In genomic region chr3:158702815-158703481, GRCh38 we compare ENCODE assay signal across 18 cellular contexts. TPM values are rescaled to one million over a fixed set of nuclear protein-coding genes. Genes with fewer than 3 reads are reported as not detected.
A peak's percentile ranks its signal among the peaks of the same experiment; 100 is the strongest.
DNase-seq lines count a peak whose midpoint lies in the region; ATAC-seq and TF ChIP-seq lines count a peak whose summit lies in the region.
"Had no signal": no experiment of that assay in that cellular context is flagged by ENCODE, and none has a peak within 500 bp of the region (broad histone marks: within the 10 kb centered on the region; RNA-seq: fewer than 3 reads in every experiment).

No MANE protein-coding gene starts in this region.

- no peak overlapping the region for H3K4me3 ChIP-seq in AG04450 (ENCODE audit: low read depth, low read length)

- POLR2A ChIA-PET in AG04450 (lab: Yijun Ruan, JAX): interaction anchor here (1.0 kb wide), 1 partner anchor 20 kb away, joined by 3 read pairs; no protein-coding TSS in a partner anchor

- H3K27ac ChIP-seq in AG04450 (ENCODE audit: low read depth, low read length): peak overlapping the region; percentile 89

- peak overlapping the region; percentile 97 for H3K27ac Mint-ChIP-seq in HFFc6
- no peak overlapping the region for H3K27ac Mint-ChIP-seq in activated CD8-positive, alpha-beta memory T cell treated with anti-CD3 and anti-CD28 coated beads, Interleukin-2, amount 10 ng/mL, durations not matched to agents 7 days and 5 days
- H3K27ac Mint-ChIP-seq: type B pancreatic cell had no signal

- H3K27me3 ChIP-seq in AG04450 (ENCODE audit: control insufficient read depth, insufficient read depth, low read length): no peaks in the 10 kb centered on the region

- no peak for DNase-seq in AG04450 (ENCODE audit: low read depth, low spot score)
- peak; percentile 49 for DNase-seq in HFFc6
- peak; percentile 42 for DNase-seq in astrocyte of the hippocampus (ENCODE audit: low read depth, low spot score)
- DNase-seq in iris pigment epithelial cell (ENCODE audit: low read depth): peak; percentile 79
- no peak for DNase-seq in NCI-H2227 (lab: John Stamatoyannopoulos, UW; ENCODE audit: unreplicated experiment)
- DNase-seq in hypothalamus (lab: John Stamatoyannopoulos, UW): no peak
- DNase-seq in activated CD4-positive, alpha-beta T cell treated with anti-CD3 and anti-CD28 coated beads for 4 hours: no peak
- DNase-seq in activated CD8-positive, alpha-beta memory T cell treated with anti-CD3 and anti-CD28 coated beads, Interleukin-2, amount 10 ng/mL, durations not matched to agents 7 days and 5 days: no peak
- DNase-seq: activated CD8-positive, alpha-beta memory T cell treated with anti-CD3 and anti-CD28 coated beads for 24 hours; DMS 273 treated with DMSO at 0.1 percent for 48 hours; left ventricle myocardium superior; NCI-H146; NCI-H510A; posterior cingulate gyrus; stimulated activated CD4-positive, alpha-beta T cell treated with anti-CD3 and anti-CD28 coated beads, Interleukin-12 subunit alpha, Interleukin-12 subunit beta, amount 100 ng/mL, for 4 hours; stimulated activated naive CD4-positive, alpha-beta T cell treated with Interleukin-2 at 50 U/mL for 16 hours had no signal

- H3K9me3 Mint-ChIP-seq in HFFc6: no peaks in the 10 kb centered on the region
- no peaks in the 10 kb centered on the region for H3K9me3 Mint-ChIP-seq in activated CD8-positive, alpha-beta memory T cell treated with anti-CD3 and anti-CD28 coated beads, Interleukin-2, amount 10 ng/mL, durations not matched to agents 7 days and 5 days (ENCODE audit: low read depth)
- H3K9me3 Mint-ChIP-seq: type B pancreatic cell had no signal

- TF ChIP-seq CTCF in AG04450 (IDR thresholded peaks at IDR 0.05; ENCODE audit: low read depth, low read length) (no peak), HFFc6 (IDR thresholded peaks at IDR 0.05) (no peak)

- ATAC-seq in activated CD8-positive, alpha-beta memory T cell treated with anti-CD3 and anti-CD28 coated beads, Interleukin-2, amount 10 ng/mL, durations not matched to agents 7 days and 5 days: no peak
- ATAC-seq: left ventricle myocardium superior had no signal

- CTCF ChIA-PET in AG04450 (lab: Charles Lee): interaction anchor here (0.6 to 7.3 kb wide), 5 partner anchors 24 to 89 kb away, joined by 3 to 38 read pairs (median 3); no protein-coding TSS in a partner anchor
- CTCF ChIA-PET in activated CD8-positive, alpha-beta memory T cell treated with anti-CD3 and anti-CD28 coated beads, Interleukin-2, amount 10 ng/mL, durations not matched to agents 7 days and 5 days (lab: Charles Lee): no interaction called here

- H3K4me3 Mint-ChIP-seq in HFFc6: peak overlapping the region; percentile 76
- no peak overlapping the region for H3K4me3 Mint-ChIP-seq in activated CD8-positive, alpha-beta memory T cell treated with anti-CD3 and anti-CD28 coated beads, Interleukin-2, amount 10 ng/mL, durations not matched to agents 7 days and 5 days
- H3K4me3 Mint-ChIP-seq: type B pancreatic cell had no signal

- H3K9me3 ChIP-seq in AG04450 (ENCODE audit: control insufficient read depth, insufficient read depth, low read length): no peaks in the 10 kb centered on the region

- no peaks in the 10 kb centered on the region; the same call in 1 of the 2 replicates for H3K27me3 Mint-ChIP-seq in HFFc6 (ENCODE audit: insufficient read depth)
- H3K27me3 Mint-ChIP-seq in activated CD8-positive, alpha-beta memory T cell treated with anti-CD3 and anti-CD28 coated beads, Interleukin-2, amount 10 ng/mL, durations not matched to agents 7 days and 5 days: no peaks in the 10 kb centered on the region
- H3K27me3 Mint-ChIP-seq: type B pancreatic cell had no signal

- H3K36me3 Mint-ChIP-seq in HFFc6 (ENCODE audit: low read depth): peaks cover 39% of the 10 kb centered on the region
- peaks cover 17% of the 10 kb centered on the region for H3K36me3 Mint-ChIP-seq in activated CD8-positive, alpha-beta memory T cell treated with anti-CD3 and anti-CD28 coated beads, Interleukin-2, amount 10 ng/mL, durations not matched to agents 7 days and 5 days

- H3K4me1 Mint-ChIP-seq in HFFc6 (ENCODE audit: low read depth): peaks cover 71% of the 10 kb centered on the region
- peaks cover 6% of the 10 kb centered on the region for H3K4me1 Mint-ChIP-seq in activated CD8-positive, alpha-beta memory T cell treated with anti-CD3 and anti-CD28 coated beads, Interleukin-2, amount 10 ng/mL, durations not matched to agents 7 days and 5 days

RNA-seq across cellular contexts. Expression of gene RARRES1, which starts 29.3 kb away (rescaled TPM):
- 39.0 and 50.4 TPM in 2 replicates for polyA plus RNA-seq in AG04450 (2011; rRNA removed)
- polyA minus RNA-seq in AG04450 (2011; rRNA and poly(A)+ RNA removed): 5.9 and 7.3 TPM in 2 replicates
- 1 to 10 TPM in 1 of 6 experiments, under 1 TPM in 4, not detected in 1; 0.51 to 1.3 (median 0.77) TPM for total RNA-seq in HFFc6 (2021; fragmentation: NEBNext Ultra II Directional; extraction: Animal tissue kit (Norgen Biotek cat#: 25700))
- not detected for total RNA-seq in activated CD8-positive, alpha-beta memory T cell treated with anti-CD3 and anti-CD28 coated beads, Interleukin-2, amount 10 ng/mL, durations not matched to agents 7 days and 5 days
- total RNA-seq: OCI-LY7 had no signal

RNA-seq across cellular contexts. Expression of gene LXN, which starts 30.5 kb away (rescaled TPM):
- polyA plus RNA-seq in AG04450 (2011; rRNA removed): 281 and 347 TPM in 2 replicates
- 79.3 and 86.4 TPM in 2 replicates for polyA minus RNA-seq in AG04450 (2011; rRNA and poly(A)+ RNA removed)
- total RNA-seq in HFFc6 (2021; fragmentation: NEBNext Ultra II Directional; extraction: Animal tissue kit (Norgen Biotek cat#: 25700)): 10 to 100 TPM; 12.2 to 18.8 (median 16.2) TPM
- 1 to 10 TPM; 6.7 to 7.5 TPM for total RNA-seq in activated CD8-positive, alpha-beta memory T cell treated with anti-CD3 and anti-CD28 coated beads, Interleukin-2, amount 10 ng/mL, durations not matched to agents 7 days and 5 days

RNA-seq across cellular contexts. Expression of gene GFM1, which starts 58.6 kb away (rescaled TPM):
- 18.9 and 22.2 TPM in 2 replicates for polyA plus RNA-seq in AG04450 (2011; rRNA removed)
- 23.9 and 36.8 TPM in 2 replicates for polyA minus RNA-seq in AG04450 (2011; rRNA and poly(A)+ RNA removed)
- total RNA-seq in HFFc6 (2021; fragmentation: NEBNext Ultra II Directional; extraction: Animal tissue kit (Norgen Biotek cat#: 25700)): 10 to 100 TPM; 41.6 to 46.4 (median 44.1) TPM
- total RNA-seq in activated CD8-positive, alpha-beta memory T cell treated with anti-CD3 and anti-CD28 coated beads, Interleukin-2, amount 10 ng/mL, durations not matched to agents 7 days and 5 days: 10 to 100 TPM; 39.4 to 50.9 TPM

Comparison
In these comparisons a context has a peak if more than half of its experiments do, and no peak if none do; other contexts are left out.
1. DNase-seq: peak in HFFc6 (single experiment), astrocyte of the hippocampus (single experiment) and iris pigment epithelial cell (single experiment); none in AG04450 (single experiment), NCI-H2227 (single experiment), hypothalamus (0 of 51), activated CD4-positive, alpha-beta T cell treated with anti-CD3 and anti-CD28 coated beads for 4 hours (0 of 2) and activated CD8-positive, alpha-beta memory T cell treated with anti-CD3 and anti-CD28 coated beads, Interleukin-2, amount 10 ng/mL, durations not matched to agents 7 days and 5 days (single experiment).